Comparison of ENCODE assay signal across 24 cellular contexts in the genomic region with DNA sequence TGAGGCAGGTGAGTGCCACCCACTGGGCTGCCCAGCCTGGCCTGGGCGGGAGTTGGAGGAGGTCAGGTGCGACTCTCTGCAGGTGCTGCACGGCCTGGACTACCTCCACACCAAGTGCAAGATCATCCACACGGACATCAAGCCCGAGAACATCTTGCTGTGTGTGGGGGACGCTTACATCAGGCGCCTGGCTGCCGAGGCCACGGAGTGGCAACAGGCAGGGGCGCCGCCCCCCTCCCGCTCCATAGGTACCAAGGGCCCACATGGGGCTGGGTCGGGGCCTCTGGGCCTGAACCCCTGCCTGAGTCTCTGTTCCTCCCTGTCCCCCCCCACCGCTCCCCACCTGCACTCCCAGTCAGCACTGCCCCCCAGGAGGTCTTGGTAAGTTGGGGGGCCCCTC. TPM values are rescaled to one million over a fixed set of nuclear protein-coding genes. Genes with fewer than 3 reads are reported as not detected.
"Had no signal": no experiment of that assay in that cellular context is flagged by ENCODE, and none has a peak within 500 bp of the region (broad histone marks: within the 10 kb centered on the region; RNA-seq: fewer than 3 reads in every experiment).

No MANE protein-coding gene starts in this region.

- H3K9ac ChIP-seq: neural progenitor cell had no signal

- H3K27me3 ChIP-seq: esophagus muscularis mucosa, gastroesophageal sphincter, neural progenitor cell, pancreas, thyroid gland had no signal

- H3K4me3 ChIP-seq: esophagus muscularis mucosa, gastroesophageal sphincter, lower lobe of right lung, neural progenitor cell, pancreas, stomach, thyroid gland had no signal

- H3K36me3 ChIP-seq: neural progenitor cell had no signal

- H2AFZ ChIP-seq: neural progenitor cell had no signal

- H3K9me3 ChIP-seq: esophagus muscularis mucosa, gastroesophageal sphincter, left ventricle myocardium inferior, lower lobe of right lung, pancreas, stomach, thyroid gland had no signal

- FAIRE-seq: colon, keratinocyte, pancreas, small intestine, urothelium cell line had no signal

- ATAC-seq: effector memory CD8-positive, alpha-beta T cell; gastroesophageal sphincter; lower lobe of right lung; natural killer cell treated with Interleukin-12 subunit alpha and Interleukin-12 subunit beta and Interleukin-15 and Interleukin-18, amount 100 ng/mL, for 72 hours; pancreas; sciatic nerve had no signal

- H3K4me1 ChIP-seq: neural progenitor cell, pancreas, thyroid gland had no signal

- H3K27ac ChIP-seq: epithelial cell of prostate, esophagus muscularis mucosa, lower lobe of right lung, neural progenitor cell, pancreas, stomach, thyroid gland had no signal

- DNase-seq: effector memory CD8-positive, alpha-beta T cell; glutamatergic neuron; immature natural killer cell; left ventricle myocardium inferior; lower lobe of right lung; occipital lobe; pancreas; retina; stimulated activated CD4-positive, alpha-beta T cell treated with anti-CD3 and anti-CD28 coated beads, Interleukin-12 subunit alpha, Interleukin-12 subunit beta, amount 100 ng/mL, for 4 hours; stimulated activated naive CD4-positive, alpha-beta T cell; stomach; thyroid gland had no signal

- H3K4me2 ChIP-seq: neural progenitor cell had no signal

RNA-seq across cellular contexts. Expression of gene SRPK3, which starts 2.0 kb away (rescaled TPM):
- total RNA-seq: lower lobe of right lung; mesothelial cell of epicardium; natural killer cell treated with Interleukin-12 subunit alpha and Interleukin-12 subunit beta and Interleukin-15 and Interleukin-18, amount 100 ng/mL, for 72 hours; progenitor cell of endocrine pancreas had no signal
- polyA plus RNA-seq: immature natural killer cell had no signal

RNA-seq across cellular contexts. Expression of gene PLXNB3, which starts 18.8 kb away (rescaled TPM):
- polyA plus RNA-seq: immature natural killer cell had no signal
